Comparison of ENCODE assay signal across 16 cellular contexts in genomic region chr14:63192085-63192484, GRCh38. TPM values are rescaled to one million over a fixed set of nuclear protein-coding genes. Genes with fewer than 3 reads are reported as not detected.
DNase-seq lines count a peak whose midpoint lies in the region; ATAC-seq and TF ChIP-seq lines count a peak whose summit lies in the region.
"Had no signal": no experiment of that assay in that cellular context is flagged by ENCODE, and none has a peak within 500 bp of the region (broad histone marks: within the 10 kb centered on the region; RNA-seq: fewer than 3 reads in every experiment).

No MANE protein-coding gene starts in this region.

- H4K20me1 ChIP-seq in mammary epithelial cell (ENCODE audit: insufficient read depth, low read length) (no peaks in the 10 kb centered on the region), fibroblast of lung (ENCODE audit: control insufficient read depth, extremely low read depth, insufficient read depth, low read length) (no peaks in the 10 kb centered on the region), hepatocyte (ENCODE audit: insufficient read depth, poor library complexity, severe bottlenecking) (no peaks in the 10 kb centered on the region)

- H2AFZ ChIP-seq in mammary epithelial cell (ENCODE audit: low read depth, low read length) (peak overlapping the region; percentile 39), fibroblast of lung (ENCODE audit: low read length) (peak overlapping the region; percentile 14), hepatocyte (no peak overlapping the region)

- H3K27ac ChIP-seq in mammary epithelial cell (ENCODE audit: insufficient read depth, low read depth, low read length): no peak overlapping the region
- H3K27ac ChIP-seq in breast epithelium: peak overlapping the region in 1 of 2 donors; percentile 9
- no peak overlapping the region for H3K27ac ChIP-seq in RWPE2 (ENCODE audit: poor library complexity, severe bottlenecking)
- no peak overlapping the region for H3K27ac ChIP-seq in fibroblast of lung (ENCODE audit: insufficient read depth, low read length)
- H3K27ac ChIP-seq in prostate gland: no peak overlapping the region
- no peak overlapping the region for H3K27ac ChIP-seq in hepatocyte
- H3K27ac ChIP-seq: A549, SK-N-MC, vagina had no signal

- no peaks in the 10 kb centered on the region for H3K9me2 ChIP-seq in hepatocyte (replicated peaks; ENCODE audit: insufficient read depth)

- H3K36me3 ChIP-seq in mammary epithelial cell (ENCODE audit: insufficient read depth, low read length) (no peaks in the 10 kb centered on the region), breast epithelium (no peaks in the 10 kb centered on the region), RWPE2 (ENCODE audit: low read depth) (no peaks in the 10 kb centered on the region), fibroblast of lung (ENCODE audit: control insufficient read depth, insufficient read depth, low read length) (no peaks in the 10 kb centered on the region), prostate gland (no peaks in the 10 kb centered on the region), hepatocyte (replicated peaks; ENCODE audit: insufficient read depth, low read depth) (no peaks in the 10 kb centered on the region)
- H3K36me3 ChIP-seq: vagina had no signal

- intact Hi-C loops in mammary epithelial cell (cut with micrococcal nuclease) (no loop called here), breast epithelium (cut with DNase I; ENCODE audit: low total_unique reads) (no loop called here), prostate gland (cut with DNase I) (no loop called here)

- H3K9me3 ChIP-seq in mammary epithelial cell (replicated peaks; ENCODE audit: insufficient read depth, low read length) (no peaks in the 10 kb centered on the region), breast epithelium (no peaks in the 10 kb centered on the region), RWPE2 (ENCODE audit: severe bottlenecking) (no peaks in the 10 kb centered on the region), fibroblast of lung (ENCODE audit: control insufficient read depth, insufficient read depth, low read depth, low read length) (no peaks in the 10 kb centered on the region), prostate gland (no peaks in the 10 kb centered on the region), hepatocyte (ENCODE audit: low read depth) (no peaks in the 10 kb centered on the region)
- H3K9me3 ChIP-seq: A549, vagina had no signal

- BruUV-seq in mammary epithelial cell (replicated peaks; lab: Mats Ljungman, UMichigan): no TSS peak

- CTCF ChIA-PET in mammary epithelial cell (lab: Charles Lee; ENCODE audit: low non-redundant PET): no interaction called here

- in situ Hi-C loops in mammary epithelial cell (cut with MboI; ENCODE audit: low sequenced_read_pairs in 2 of 2): no loop called here

- H3K4me3 ChIP-seq in mammary epithelial cell (replicated peaks in 1 of 3; ENCODE audit: insufficient read depth in 1 of 3, low read depth in 2 of 3, low read length in 3 of 3): no peak overlapping the region
- H3K4me3 ChIP-seq in breast epithelium: no peak overlapping the region
- no peak overlapping the region for H3K4me3 ChIP-seq in RWPE2 (ENCODE audit: severe bottlenecking)
- no peak overlapping the region for H3K4me3 ChIP-seq in fibroblast of lung (replicated peaks in 1 of 4; ENCODE audit: control extremely low read depth in 1 of 4, insufficient read depth in 1 of 4, low read depth in 3 of 4, low read length in 4 of 4)
- no peak overlapping the region for H3K4me3 ChIP-seq in prostate gland
- no peak overlapping the region for H3K4me3 ChIP-seq in hepatocyte
- H3K4me3 ChIP-seq: A549, SK-N-MC, smooth muscle cell, vagina had no signal

- TF ChIP-seq CTCF in mammary epithelial cell (conservative IDR thresholded peaks at IDR 0.05 in 1 of 2, IDR thresholded peaks at IDR 0.05 in 1 of 2; ENCODE audit: extremely low read depth in 1 of 2, insufficient read depth in 1 of 2, low read depth in 1 of 2, low read length in 2 of 2) (no peak), breast epithelium (IDR thresholded peaks at IDR 0.05) (no peak), RWPE2 (IDR thresholded peaks at IDR 0.05; ENCODE audit: poor library complexity, severe bottlenecking) (no peak), fibroblast of lung (conservative IDR thresholded peaks at IDR 0.05 in 1 of 2, IDR thresholded peaks at IDR 0.05 in 1 of 2; ENCODE audit: low read depth in 1 of 2, low read length in 2 of 2) (no peak), prostate gland (IDR thresholded peaks at IDR 0.05) (no peak), hepatocyte (IDR thresholded peaks at IDR 0.05; ENCODE audit: poor library complexity) (no peak)

- H3K4me1 ChIP-seq in mammary epithelial cell (ENCODE audit: insufficient read depth, low read length) (no peaks in the 10 kb centered on the region), breast epithelium (no peaks in the 10 kb centered on the region), RWPE2 (ENCODE audit: insufficient read depth, poor library complexity, severe bottlenecking) (no peaks in the 10 kb centered on the region), fibroblast of lung (ENCODE audit: control insufficient read depth, extremely low read depth, insufficient read depth, low read length) (no peaks in the 10 kb centered on the region), prostate gland (replicated peaks) (no peaks in the 10 kb centered on the region), hepatocyte (ENCODE audit: insufficient read depth) (no peaks in the 10 kb centered on the region)
- H3K4me1 ChIP-seq: A549, vagina had no signal

- H3K9ac ChIP-seq in mammary epithelial cell (ENCODE audit: insufficient read depth, low read length) (no peak overlapping the region), fibroblast of lung (ENCODE audit: insufficient read depth, low read length) (no peak overlapping the region)

- ATAC-seq in RWPE2 (ENCODE audit: low read depth): peak; percentile 44; the same call in 2 of the 3 replicates
- ATAC-seq: A549 had no signal

- no peak for DNase-seq in mammary epithelial cell
- no peak for DNase-seq in breast epithelium (ENCODE audit: low spot score in 2 of 2)
- no peak for DNase-seq in RWPE2 (ENCODE audit: low spot score)
- peak in 1 of 2 donors; percentile 59 for DNase-seq in fibroblast of lung (ENCODE audit: low read depth in 2 of 2)
- DNase-seq in prostate gland (ENCODE audit: low spot score): peak; percentile 21
- no peak for DNase-seq in NCI-H345 treated with DMSO at 0.1 percent for 48 hours (lab: John Stamatoyannopoulos, UW; ENCODE audit: unreplicated experiment)
- no peak for DNase-seq in hepatocyte (ENCODE audit: low spot score)
- DNase-seq in SW 1271 (lab: John Stamatoyannopoulos, UW): no peak
- DNase-seq: activated CD8-positive, alpha-beta memory T cell treated with anti-CD3 and anti-CD28 coated beads, Interleukin-2, amount 50 U/mL, for 4 hours; activated naive CD4-positive, alpha-beta T cell treated with anti-CD3 and anti-CD28 coated beads, Interleukin-2, amount 50 U/mL, for 16 hours; CD4-positive, alpha-beta T cell; NCI-H2029 had no signal

- WGBS in mammary epithelial cell (ENCODE audit: low coverage, missing lambda C conversion rate): 96% methylated on average over 2 of the region's 2 CpGs
- 22% methylated on average over 2 of the region's 2 CpGs for WGBS in prostate gland
- WGBS in hepatocyte (ENCODE audit: low lambda C conversion rate, missing lambda C conversion rate): 81% methylated on average over 2 of the region's 2 CpGs

- H3K79me2 ChIP-seq in mammary epithelial cell (ENCODE audit: insufficient read depth, low read length): no peaks in the 10 kb centered on the region
- no peaks in the 10 kb centered on the region for H3K79me2 ChIP-seq in fibroblast of lung (ENCODE audit: control insufficient read depth, insufficient read depth, low read length)
- no peaks in the 10 kb centered on the region for H3K79me2 ChIP-seq in hepatocyte

- H3K4me2 ChIP-seq in mammary epithelial cell (ENCODE audit: insufficient read depth, low read depth, low read length): no peak overlapping the region
- H3K4me2 ChIP-seq in fibroblast of lung (ENCODE audit: extremely low read depth, insufficient read depth, low read length): no peak overlapping the region
- H3K4me2 ChIP-seq in hepatocyte: no peak overlapping the region
- H3K4me2 ChIP-seq: A549, smooth muscle cell had no signal

- dilution Hi-C loops in mammary epithelial cell (cut with HindIII; ENCODE audit: low sequenced_read_pairs): no loop called here

- no peak for TF ChIP-seq POLR2A in breast epithelium (IDR thresholded peaks at IDR 0.05)
- TF ChIP-seq POLR2A in prostate gland (IDR thresholded peaks at IDR 0.05): no peak

- no peaks in the 10 kb centered on the region for H3K27me3 ChIP-seq in mammary epithelial cell (ENCODE audit: insufficient read depth, low read length)
- H3K27me3 ChIP-seq in breast epithelium: no peaks in the 10 kb centered on the region
- no peaks in the 10 kb centered on the region for H3K27me3 ChIP-seq in RWPE2 (ENCODE audit: insufficient read depth, poor library complexity, severe bottlenecking)
- no peaks in the 10 kb centered on the region for H3K27me3 ChIP-seq in fibroblast of lung (ENCODE audit: control insufficient read depth, insufficient read depth, low read length)
- no peaks in the 10 kb centered on the region for H3K27me3 ChIP-seq in prostate gland (replicated peaks; ENCODE audit: insufficient read depth)
- no peaks in the 10 kb centered on the region for H3K27me3 ChIP-seq in hepatocyte
- H3K27me3 ChIP-seq: vagina had no signal

RNA-seq across cellular contexts. Expression of gene RHOJ, which starts 12.2 kb away (rescaled TPM):
- 10 to 100 TPM in 1 of 2 donors, 1 to 10 TPM in 1; 4.5 to 10.5 TPM for total RNA-seq in mammary epithelial cell
- 11.2 TPM for polyA plus RNA-seq in mammary epithelial cell
- polyA minus RNA-seq in mammary epithelial cell: 0.93 TPM
- 10 to 100 TPM in 2 of 3 donors, 1 to 10 TPM in 1; 2.4 to 12.5 (median 11.4) TPM for total RNA-seq in breast epithelium
- 1.2 and 4.1 TPM in 2 replicates for total RNA-seq in fibroblast of lung
- 10.4 and 27.3 TPM in 2 replicates for polyA plus RNA-seq in fibroblast of lung
- 6.0 and 16.4 TPM in 2 replicates for polyA plus RNA-seq in fibroblast of lung (2012)
- 0.31 and 18.7 TPM in 2 replicates for polyA minus RNA-seq in fibroblast of lung (ENCODE audit: low replicate concordance)
- 1 to 10 TPM; 2.5 to 6.6 TPM for total RNA-seq in prostate gland
- total RNA-seq in hepatocyte: 3.2 and 9.6 TPM in 2 replicates
- polyA plus RNA-seq in hepatocyte: 2.1 and 2.5 TPM in 2 replicates
- total RNA-seq: CD4-positive, alpha-beta T cell had no signal
- polyA plus RNA-seq: A549 had no signal
